Comparison of ENCODE assay signal across 8 cellular contexts in genomic region chr4:127930175-127930574, GRCh38.
"Had no signal": no experiment of that assay in that cellular context is flagged by ENCODE, and none has a peak within 500 bp of the region (broad histone marks: within the 10 kb centered on the region; RNA-seq: fewer than 3 reads in every experiment).

No MANE protein-coding gene starts in this region.

- H3K9ac ChIP-seq: KMS-11 had no signal

- H3K27ac ChIP-seq: KMS-11 had no signal

- ATAC-seq: GM23338 had no signal

- FAIRE-seq: H1, H54, HTR-8/SVneo had no signal

- H3K4me3 ChIP-seq: GM23338 had no signal

- H3K4me3 Mint-ChIP-seq: GM23338, H9, IgD-negative memory B cell had no signal

- H3K9me3 Mint-ChIP-seq: GM23338, H9 had no signal

- H3K27ac Mint-ChIP-seq: GM23338, H9, IgD-negative memory B cell had no signal

- H3K27me3 Mint-ChIP-seq: IgD-negative memory B cell had no signal

- DNase-seq: H9, HCEC 1CT had no signal

- H3K4me1 Mint-ChIP-seq: GM23338, H9, IgD-negative memory B cell had no signal

- H3K4me2 ChIP-seq: GM23338, KMS-11 had no signal

- H2AFZ ChIP-seq: GM23338 had no signal
